Comparison of ENCODE assay signal across 24 cellular contexts in genomic region chr5:135035678-135036030, GRCh38. TPM values are rescaled to one million over a fixed set of nuclear protein-coding genes. Genes with fewer than 3 reads are reported as not detected.
DNase-seq lines count a peak whose midpoint lies in the region; ATAC-seq, FAIRE-seq and TF ChIP-seq lines count a peak whose summit lies in the region.
"Had no signal": no experiment of that assay in that cellular context is flagged by ENCODE, and none has a peak within 500 bp of the region (broad histone marks: within the 10 kb centered on the region; RNA-seq: fewer than 3 reads in every experiment).

No MANE protein-coding gene starts in this region.

- peaks cover 48% of the 10 kb centered on the region for H3K79me2 ChIP-seq in K562 (ENCODE audit: control insufficient read depth, insufficient read depth, low read length)
- no peaks in the 10 kb centered on the region for H3K79me2 ChIP-seq in mesendoderm (ENCODE audit: control insufficient read depth, insufficient read depth, low read length)

- no peak overlapping the region for H3K56ac ChIP-seq in mesendoderm (ENCODE audit: low read length)

- H3K4me2 ChIP-seq in K562 (ENCODE audit: insufficient read depth, low read length), result peak overlapping the region; percentile 81; the same call in 1 of the 2 replicates
- H3K4me2 ChIP-seq in mesendoderm (ENCODE audit: low read length), result no peak overlapping the region

- no peak overlapping the region for H4K8ac ChIP-seq in mesendoderm (ENCODE audit: low read depth, low read length)

- no peak overlapping the region for H2AFZ ChIP-seq in K562 (ENCODE audit: low read depth, low read length)

- in situ Hi-C loops in K562 (cut with MboI), result no loop called here

- H3K4me1 ChIP-seq in HEK293 (ENCODE audit: control insufficient read depth, insufficient read depth, low read length), result peaks cover 13% of the 10 kb centered on the region
- H3K4me1 ChIP-seq in K562 (replicated peaks in 1 of 2; ENCODE audit: control insufficient read depth in 2 of 2, insufficient read depth in 2 of 2, low read length in 2 of 2), result peaks cover 19 to 46% of the 10 kb centered on the region in 2 experiments
- no peaks in the 10 kb centered on the region for H3K4me1 ChIP-seq in mesendoderm (ENCODE audit: control insufficient read depth, low read depth, low read length)
- no peaks in the 10 kb centered on the region for H3K4me1 ChIP-seq in urinary bladder (ENCODE audit: insufficient read depth)

- H3K9ac ChIP-seq in K562 (ENCODE audit: insufficient read depth in 1 of 2, low read depth in 2 of 2, low read length in 2 of 2), result peak overlapping the region; percentile 91 to 92; a peak in 3 of 4 replicates
- no peak overlapping the region for H3K9ac ChIP-seq in mesendoderm (ENCODE audit: low read length)

- no peak for FAIRE-seq in K562 (lab: Jason Lieb, UNC)
- FAIRE-seq: GM12892 had no signal

- 57% methylated on average over 4 of the region's 6 CpGs for WGBS in K562 (ENCODE audit: insufficient coverage, low coverage, missing lambda C conversion rate)
- no CpG with 5 or more reads among the region's 6 CpGs for WGBS in mesendoderm (ENCODE audit: extremely low coverage, insufficient coverage, low lambda C conversion rate)
- WGBS in urinary bladder, result 42% methylated on average over 6 of the region's 6 CpGs

- POLR2A ChIA-PET in HEK293 (lab: Yijun Ruan, JAX) (no interaction called here), K562 (lab: Yijun Ruan, JAX) (interaction anchor here (0.5 to 1.6 kb wide), 6 partner anchors 8 to 152 kb away, joined by 3 to 9 read pairs (median 3); no protein-coding TSS in a partner anchor)

- peaks cover 0 to 6% of the 10 kb centered on the region in 2 experiments; a peak in 2 of 3 replicates for H3K36me3 ChIP-seq in HEK293 (ENCODE audit: control insufficient read depth in 2 of 2, insufficient read depth in 1 of 2, low read length in 2 of 2)
- peaks cover 12% of the 10 kb centered on the region for H3K36me3 ChIP-seq in K562 (ENCODE audit: control insufficient read depth, insufficient read depth, low read length)
- no peaks in the 10 kb centered on the region for H3K36me3 ChIP-seq in mesendoderm (ENCODE audit: control insufficient read depth, insufficient read depth, low read length)
- no peaks in the 10 kb centered on the region for H3K36me3 ChIP-seq in urinary bladder (ENCODE audit: insufficient read depth)
- H3K36me3 ChIP-seq: cardiac muscle cell, gastrocnemius medialis, upper lobe of left lung had no signal

- ATAC-seq in K562, result no peak
- ATAC-seq in GM19455 (IDR thresholded peaks at IDR 0.05; ENCODE audit: unreplicated experiment), result no peak
- no peak for ATAC-seq in HG02870 (IDR thresholded peaks at IDR 0.05; ENCODE audit: unreplicated experiment)
- ATAC-seq in GM21360 (IDR thresholded peaks at IDR 0.05; ENCODE audit: unreplicated experiment), result no peak
- ATAC-seq: gastrocnemius medialis, left lobe of liver had no signal

- no TSS peak for BruUV-seq in K562 (replicated peaks; lab: Mats Ljungman, UMichigan)

- TF ChIP-seq CTCF in HEK293 (tag by site-specific recombination; IDR thresholded peaks at IDR 0.05) (no peak), K562 (IDR thresholded peaks at IDR 0.05 in 2 of 3, conservative IDR thresholded peaks at IDR 0.05 in 1 of 3; ENCODE audit: insufficient read depth in 2 of 3, low read depth in 1 of 3, low read length in 3 of 3) (no peak)

- no peak overlapping the region for H2BK120ac ChIP-seq in mesendoderm (ENCODE audit: low read depth, low read length)

- H2BK5ac ChIP-seq in mesendoderm (ENCODE audit: low read length), result no peak overlapping the region

- intact Hi-C loops in K562 (cut with micrococcal nuclease), result loop anchor here (2.0 kb wide), 1 partner anchor 99 kb away; no protein-coding TSS in a partner anchor

- H3K4me3 ChIP-seq in HEK293 (ENCODE audit: low read depth, low read length) (no peak overlapping the region), K562 (no peak overlapping the region), mesendoderm (ENCODE audit: low read length) (no peak overlapping the region), urinary bladder (ENCODE audit: low read depth, low read length) (no peak overlapping the region)
- H3K4me3 ChIP-seq: cardiac muscle cell, gastrocnemius medialis, skin epidermis, upper lobe of left lung had no signal

- no peaks in the 10 kb centered on the region for H3K79me1 ChIP-seq in mesendoderm (ENCODE audit: low read length)

- no peaks in the 10 kb centered on the region for H3K9me1 ChIP-seq in K562 (ENCODE audit: control insufficient read depth, insufficient read depth, low read length)

- no peak overlapping the region for H3K4ac ChIP-seq in mesendoderm (ENCODE audit: low read depth, low read length)

- no peak overlapping the region for H2AK5ac ChIP-seq in mesendoderm (ENCODE audit: low read length)

- TF ChIP-seq RAD21 in K562 (CRISPR knock-in tag; conservative IDR thresholded peaks at IDR 0.05 in 1 of 2, IDR thresholded peaks at IDR 0.05 in 1 of 2), result no peak

- no peak overlapping the region for H3K18ac ChIP-seq in mesendoderm (ENCODE audit: low read length)

- H4K5ac ChIP-seq in mesendoderm (ENCODE audit: low read length), result no peak overlapping the region

- H2BK15ac ChIP-seq in mesendoderm (replicated peaks; ENCODE audit: low read depth), result no peak overlapping the region

- H3K27me3 ChIP-seq in K562 (ENCODE audit: control insufficient read depth in 2 of 2, insufficient read depth in 2 of 2, low read length in 2 of 2), result no peaks in the 10 kb centered on the region
- H3K27me3 ChIP-seq in mesendoderm (ENCODE audit: insufficient read depth, low read length, poor library complexity), result peaks cover 56% of the 10 kb centered on the region

- H3K9me3 ChIP-seq in HEK293 (ENCODE audit: control insufficient read depth, insufficient read depth, low read depth, low read length) (no peaks in the 10 kb centered on the region), K562 (replicated peaks; ENCODE audit: control insufficient read depth, insufficient read depth, low read depth, low read length) (no peaks in the 10 kb centered on the region; the same call in 1 of the 2 replicates)
- H3K9me3 ChIP-seq: gastrocnemius medialis, upper lobe of left lung had no signal

- no peaks in the 10 kb centered on the region for H4K20me1 ChIP-seq in K562 (replicated peaks; ENCODE audit: control insufficient read depth, insufficient read depth, low read length)

- no peak for DNase-seq in K562 (ENCODE audit: extremely low read depth in 1 of 4, low spot score in 3 of 4)
- no peak for DNase-seq in mesendoderm
- DNase-seq: activated CD4-positive, alpha-beta T cell treated with anti-CD3 and anti-CD28 coated beads, Interleukin-2, amount 10 ng/mL, durations not matched to agents 7 days and 5 days; activated naive CD4-positive, alpha-beta T cell treated with anti-CD3 and anti-CD28 coated beads, Interleukin-2, amount 50 U/mL, for 16 hours; anterior cingulate cortex; gastrocnemius medialis; GOT3; hippocampal formation; immature natural killer cell; naive B cell; NCI-H1092; NCI-H1694 treated with DMSO at 0.1 percent for 48 hours; nucleus accumbens; stimulated activated CD4-positive, alpha-beta T cell treated with anti-CD3 and anti-CD28 coated beads, Interleukin-1b, Interleukin-23, amount 100 ng/mL, for 48 hours had no signal

- CTCF ChIA-PET in HEK293 (lab: Yijun Ruan, JAX) (interaction anchor here (1.5 kb wide), 1 partner anchor 156 kb away, joined by 7 read pairs; no protein-coding TSS in a partner anchor), K562 (lab: Yijun Ruan, JAX; ENCODE audit: low intra/inter-chr PET ratio) (no interaction called here)

- TF ChIP-seq POLR2A in K562 (conservative IDR thresholded peaks at IDR 0.05), result no peak

- TF ChIP-seq EP300 in K562 (IDR thresholded peaks at IDR 0.05; ENCODE audit: low read length), result no peak

- peak overlapping the region; percentile 99; the same call in 1 of the 2 replicates for H3K27ac ChIP-seq in HEK293 (ENCODE audit: extremely low read depth, low read depth, low read length)
- H3K27ac ChIP-seq in K562 (ENCODE audit: extremely low read depth, low read depth, low read length), result no peak overlapping the region
- H3K27ac ChIP-seq in mesendoderm (ENCODE audit: low read depth, low read length), result no peak overlapping the region
- peak overlapping the region; percentile 13 for H3K27ac ChIP-seq in urinary bladder (ENCODE audit: low read depth)
- H3K27ac ChIP-seq: cardiac muscle cell, upper lobe of left lung had no signal

- H3K23ac ChIP-seq in mesendoderm (ENCODE audit: low read length), result peak overlapping the region; percentile 89

TF ChIP-seq in HEK293, 187 proteins besides CTCF, POLR2A, EP300 and RAD21 (continues in another document):
- TF ChIP-seq ZNF211 (tag by site-specific recombination; IDR thresholded peaks at IDR 0.05; ENCODE audit: low read depth), result no peak
- TF ChIP-seq ZNF529 (tag by site-specific recombination; IDR thresholded peaks at IDR 0.05; ENCODE audit: insufficient replicate concordance), result no peak
- TF ChIP-seq IKZF3 (tag by site-specific recombination; IDR thresholded peaks at IDR 0.05), result no peak
- TF ChIP-seq ZFP41 (tag by site-specific recombination; IDR thresholded peaks at IDR 0.05; ENCODE audit: borderline replicate concordance), result no peak

TF ChIP-seq in K562, 482 proteins besides CTCF, POLR2A, EP300 and RAD21 (continues in another document):
- TF ChIP-seq POLR2AphosphoS5 (IDR thresholded peaks at IDR 0.05; ENCODE audit: control insufficient read depth, insufficient read depth, low read depth, low read length), result no peak
- no peak for TF ChIP-seq ZNF12 (CRISPR knock-in tag; IDR thresholded peaks at IDR 0.05)
- TF ChIP-seq TEAD2 (tag; IDR thresholded peaks at IDR 0.05), result no peak

RNA-seq across cellular contexts. Expression of gene PITX1, which starts 1.6 kb away (rescaled TPM):
- 10.2 and 35.6 TPM in 2 replicates for total RNA-seq in K562 (2011; cell fraction: chromatin; rRNA removed; ENCODE audit: low replicate concordance)
- 39.9 and 42.6 TPM in 2 replicates for total RNA-seq in K562 (2011; cell fraction: nucleolus; rRNA removed)
- total RNA-seq in K562 (2011; cell fraction: nucleoplasm; rRNA removed), result 19.5 and 26.3 TPM in 2 replicates
- total RNA-seq in K562 (2014; rRNA removed) (59.8 and 73.9 TPM in 2 replicates), K562 (2014; rRNA removed; fragmentation: Illumina TruSeq; extraction: Trizol) (2.3 and 3.1 TPM in 2 replicates), K562 (2015; rRNA removed; fragmentation: Illumina TruSeq; extraction: Trizol) (24.9 and 25.3 TPM in 2 replicates), K562 (2021) (88.2 and 90.4 TPM in 2 replicates), urinary bladder (50.1 TPM)
- polyA plus RNA-seq in K562 (2011; rRNA removed) (30.8 and 50.1 TPM in 2 replicates), K562 (2014; fragmentation: Illumina TruSeq; extraction: Trizol) (7.4 and 35.6 TPM in 2 replicates), K562 (2014; fragmentation: Nextera tagmentation; extraction: Ambion mirVana) (under 1 TPM; 0.13 to 0.17 TPM), K562 (2014; rRNA removed) (58.7 and 64.6 TPM in 2 replicates), urinary bladder (178 TPM)
- 91.0 and 189 TPM in 2 replicates for polyA plus RNA-seq in K562 (2011; cell fraction: cytosol; rRNA removed)
- 68.1 and 94.4 TPM in 2 replicates for polyA plus RNA-seq in K562 (2011; cell fraction: nucleus; rRNA removed)
- polyA plus RNA-seq in K562 (2012), result 34.0 and 38.0 TPM in 2 replicates
- 12.0 and 21.7 TPM in 2 replicates for polyA minus RNA-seq in K562 (2011; rRNA and poly(A)+ RNA removed)
- polyA minus RNA-seq in K562 (2011; cell fraction: cytosol; rRNA and poly(A)+ RNA removed), result 56.3 and 80.4 TPM in 2 replicates
- 21.8 and 31.4 TPM in 2 replicates for polyA minus RNA-seq in K562 (2011; cell fraction: nucleus; rRNA and poly(A)+ RNA removed)
- 0.15 TPM for polyA plus RNA-seq in mesendoderm (2013, experiment 1 of 2)
- polyA plus RNA-seq in mesendoderm (2013, experiment 2 of 2), result 0.08 TPM
- total RNA-seq: activated CD4-positive, alpha-beta T cell treated with anti-CD3 and anti-CD28 coated beads, Interleukin-2, amount 10 ng/mL, durations not matched to agents 7 days and 5 days; cardiac muscle cell had no signal
- polyA plus RNA-seq: immature natural killer cell had no signal

Comparison
In these comparisons a context has a peak if more than half of its experiments do, and no peak if none do; other contexts are left out.
1. H3K27ac ChIP-seq: peak in HEK293 (single experiment) and urinary bladder (single experiment); none in K562 (single experiment) and mesendoderm (single experiment).